In genomic region chr6:110664933-110665332, GRCh38 we compare ENCODE assay signal across 13 cellular contexts.
DNase-seq lines count a peak whose midpoint lies in the region; ATAC-seq and TF ChIP-seq lines count a peak whose summit lies in the region.
"Had no signal": no experiment of that assay in that cellular context is flagged by ENCODE, and none has a peak within 500 bp of the region (broad histone marks: within the 10 kb centered on the region; RNA-seq: fewer than 3 reads in every experiment).

No MANE protein-coding gene starts in this region.

- H3K4me1 Mint-ChIP-seq in mesothelial cell of epicardium, result peaks cover 17% of the 10 kb centered on the region
- no peaks in the 10 kb centered on the region for H3K4me1 Mint-ChIP-seq in CD8-positive, alpha-beta T cell (ENCODE audit: low read depth)

- H3K27ac ChIP-seq in CD8-positive, alpha-beta T cell (ENCODE audit: low read depth, low read length), result no peak overlapping the region

- no peaks in the 10 kb centered on the region for H3K9me3 Mint-ChIP-seq in mesothelial cell of epicardium
- H3K9me3 Mint-ChIP-seq in CD8-positive, alpha-beta T cell, result no peaks in the 10 kb centered on the region

- no peaks in the 10 kb centered on the region for H3K27me3 ChIP-seq in CD8-positive, alpha-beta T cell (ENCODE audit: insufficient read depth, low read length)
- H3K27me3 ChIP-seq: Peyer's patch had no signal

- no peak overlapping the region for H3K4me3 Mint-ChIP-seq in mesothelial cell of epicardium
- H3K4me3 Mint-ChIP-seq in CD8-positive, alpha-beta T cell, result no peak overlapping the region

- peak overlapping the region; percentile 0 for H3K27ac Mint-ChIP-seq in mesothelial cell of epicardium
- no peak overlapping the region for H3K27ac Mint-ChIP-seq in CD8-positive, alpha-beta T cell

- no peak for TF ChIP-seq CTCF in mesothelial cell of epicardium (IDR thresholded peaks at IDR 0.05; ENCODE audit: unreplicated experiment)
- no peak for TF ChIP-seq CTCF in CD8-positive, alpha-beta T cell (IDR thresholded peaks at IDR 0.05)

- intact Hi-C loops in CD8-positive, alpha-beta T cell (cut with DNase I, micrococcal nuclease), result no loop called here

- H3K36me3 Mint-ChIP-seq in mesothelial cell of epicardium, result peaks cover 4% of the 10 kb centered on the region
- H3K36me3 Mint-ChIP-seq in CD8-positive, alpha-beta T cell, result peaks cover 28% of the 10 kb centered on the region

- H3K4me1 ChIP-seq in CD8-positive, alpha-beta T cell (ENCODE audit: insufficient read depth, low read length), result no peaks in the 10 kb centered on the region
- H3K4me1 ChIP-seq: Peyer's patch had no signal

- peak; percentile 93 for DNase-seq in EH (ENCODE audit: low read depth)
- DNase-seq in SKM-1 treated with dmso at 0.1 percent for 144 hours (lab: John Stamatoyannopoulos, UW; ENCODE audit: unreplicated experiment), result peak; percentile 89
- no peak for DNase-seq in mesothelial cell of epicardium (ENCODE audit: low spot score in 2 of 2, unreplicated experiment in 2 of 2)
- no peak for DNase-seq in NCI-H526 (lab: John Stamatoyannopoulos, UW)
- no peak for DNase-seq in CD8-positive, alpha-beta T cell
- no peak for DNase-seq in NCI-H1048 (lab: John Stamatoyannopoulos, UW)
- DNase-seq in activated CD4-positive, alpha-beta T cell treated with anti-CD3 and anti-CD28 coated beads, Interleukin-2, amount 50 U/mL, for 1 hour, result no peak
- DNase-seq: activated CD4-positive, alpha-beta T cell treated with anti-CD3 and anti-CD28 coated beads for 4 hours; amniotic stem cell; kidney; Peyer's patch; posterior cingulate gyrus had no signal

- no peaks in the 10 kb centered on the region for H3K27me3 Mint-ChIP-seq in mesothelial cell of epicardium (ENCODE audit: low read depth)
- no peaks in the 10 kb centered on the region for H3K27me3 Mint-ChIP-seq in CD8-positive, alpha-beta T cell (ENCODE audit: low read depth)

- no peaks in the 10 kb centered on the region for H3K36me3 ChIP-seq in CD8-positive, alpha-beta T cell (ENCODE audit: insufficient read depth, low read length)
- H3K36me3 ChIP-seq: Peyer's patch had no signal

- H3K9me3 ChIP-seq in CD8-positive, alpha-beta T cell (ENCODE audit: low read length), result no peaks in the 10 kb centered on the region
- H3K9me3 ChIP-seq: Peyer's patch had no signal

- POLR2A ChIA-PET in CD8-positive, alpha-beta T cell (lab: Charles Lee), result no interaction called here

- peak; percentile 49 for ATAC-seq in HG02759 (IDR thresholded peaks at IDR 0.05; ENCODE audit: unreplicated experiment)
- ATAC-seq in CD8-positive, alpha-beta T cell, result no peak

- CTCF ChIA-PET in CD8-positive, alpha-beta T cell (lab: Charles Lee), result interaction anchor here (1.4 kb wide), 1 partner anchor 9 kb away, joined by 3 read pairs; no protein-coding TSS in a partner anchor

- H3K4me3 ChIP-seq in CD8-positive, alpha-beta T cell (ENCODE audit: low read depth, low read length), result no peak overlapping the region
- H3K4me3 ChIP-seq: Peyer's patch had no signal

Comparison
In these comparisons a context has a peak if more than half of its experiments do, and no peak if none do; other contexts are left out.
1. DNase-seq: peak in EH (single experiment) and SKM-1 treated with dmso at 0.1 percent for 144 hours (single experiment); none in mesothelial cell of epicardium (0 of 2), NCI-H526 (0 of 2), CD8-positive, alpha-beta T cell (0 of 7), NCI-H1048 (single experiment) and activated CD4-positive, alpha-beta T cell treated with anti-CD3 and anti-CD28 coated beads, Interleukin-2, amount 50 U/mL, for 1 hour (single experiment).